Comparison of ENCODE assay signal across 9 cellular contexts in the genomic region with DNA sequence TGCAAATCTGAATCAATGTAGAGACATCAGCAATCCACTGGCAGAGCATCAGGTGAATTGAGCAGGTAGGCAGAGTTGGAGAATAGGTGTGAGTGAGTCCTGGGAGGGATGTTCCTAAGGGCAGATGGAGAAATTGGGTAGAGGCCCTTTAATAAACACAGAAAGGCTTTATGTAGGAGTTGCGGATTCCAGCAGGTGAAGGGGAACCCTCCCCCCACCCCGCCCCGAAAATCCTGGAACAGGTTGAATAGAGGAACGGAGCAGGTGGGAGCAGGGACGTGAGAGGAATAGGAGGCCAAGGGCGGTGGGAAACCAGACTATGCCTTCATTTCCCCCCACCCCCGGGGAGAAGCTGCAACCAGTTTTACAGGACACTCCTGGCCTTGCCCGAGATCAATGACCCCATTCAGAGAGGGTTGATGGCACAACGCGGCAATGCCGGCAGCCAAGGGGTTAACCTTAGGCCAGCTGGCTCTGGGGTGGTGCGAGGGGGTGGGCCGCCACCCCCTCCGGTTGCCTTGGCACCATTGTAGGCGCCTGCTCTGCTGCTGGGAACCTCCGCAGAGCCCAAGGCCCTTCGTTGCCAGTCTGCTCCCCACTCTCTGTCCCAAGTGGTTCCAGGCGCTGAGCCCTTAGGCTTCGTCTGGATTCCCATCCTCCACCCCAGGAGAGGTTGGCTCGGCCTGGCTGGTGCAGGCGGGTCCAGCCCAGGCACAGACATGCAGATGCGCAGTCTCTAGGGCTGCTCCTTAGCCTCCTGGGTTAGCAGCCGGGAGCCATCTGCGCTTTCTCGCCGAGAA. TPM values are rescaled to one million over a fixed set of nuclear protein-coding genes. Genes with fewer than 3 reads are reported as not detected.
DNase-seq lines count a peak whose midpoint lies in the region; ATAC-seq, FAIRE-seq and TF ChIP-seq lines count a peak whose summit lies in the region.
"Had no signal": no experiment of that assay in that cellular context is flagged by ENCODE, and none has a peak within 500 bp of the region (broad histone marks: within the 10 kb centered on the region; RNA-seq: fewer than 3 reads in every experiment).

No MANE protein-coding gene starts in this region.

- peak; percentile 53 for ATAC-seq in stimulated activated effector memory CD8-positive, alpha-beta T cell treated with anti-CD3 and anti-CD28 coated beads, Interleukin-12 subunit alpha, Interleukin-12 subunit beta, amount 100 ng/mL, for 72 hours

- H3K4me3 Mint-ChIP-seq in stimulated activated effector memory CD8-positive, alpha-beta T cell treated with anti-CD3 and anti-CD28 coated beads, Interleukin-12 subunit alpha, Interleukin-12 subunit beta, amount 100 ng/mL, for 72 hours: peak overlapping the region; percentile 32

- TF ChIP-seq POLR2A in lower leg skin (IDR thresholded peaks at IDR 0.05): no peak

- TF ChIP-seq CTCF in keratinocyte (optimal IDR thresholded peaks at IDR 0.05 in 1 of 3, IDR thresholded peaks at IDR 0.05 in 1 of 3, conservative IDR thresholded peaks at IDR 0.05 in 1 of 3; ENCODE audit: extremely low read depth in 1 of 3, insufficient read depth in 2 of 3, low read length in 3 of 3) (no peak), lower leg skin (IDR thresholded peaks at IDR 0.05) (no peak)

- H3K4me1 ChIP-seq in keratinocyte (ENCODE audit: control insufficient read depth, extremely low read depth, insufficient read depth, low read length): peaks cover 12% of the 10 kb centered on the region

- dilution Hi-C loops in keratinocyte (cut with MboI; ENCODE audit: extremely low pct_ligation_motif_present, low sequenced_read_pairs): no loop called here

- intact Hi-C loops in lower leg skin (cut with DNase I; ENCODE audit: low total_unique reads): no loop called here

- H3K27me3 ChIP-seq in keratinocyte (ENCODE audit: control insufficient read depth, extremely low read depth, insufficient read depth, low read length): peaks cover 4% of the 10 kb centered on the region

- FAIRE-seq in keratinocyte (lab: Jason Lieb, UNC): no peak

- peak overlapping the region in 2 of 3 experiments; percentile 33 to 45 for H3K4me3 ChIP-seq in keratinocyte (ENCODE audit: control insufficient read depth in 2 of 3, extremely low read depth in 1 of 3, insufficient read depth in 2 of 3, low read depth in 1 of 3, low read length in 3 of 3)
- no peak overlapping the region for H3K4me3 ChIP-seq in lower leg skin (ENCODE audit: low read depth, poor library complexity, severe bottlenecking)

- H3K27ac ChIP-seq in keratinocyte (ENCODE audit: control insufficient read depth, insufficient read depth, low read length): no peak overlapping the region

- no peaks in the 10 kb centered on the region for H3K9me3 ChIP-seq in keratinocyte (ENCODE audit: control insufficient read depth, low read depth, low read length)

- no peaks in the 10 kb centered on the region for H3K9me3 Mint-ChIP-seq in stimulated activated effector memory CD8-positive, alpha-beta T cell treated with anti-CD3 and anti-CD28 coated beads, Interleukin-12 subunit alpha, Interleukin-12 subunit beta, amount 100 ng/mL, for 72 hours

- no peaks in the 10 kb centered on the region for H3K36me3 Mint-ChIP-seq in stimulated activated effector memory CD8-positive, alpha-beta T cell treated with anti-CD3 and anti-CD28 coated beads, Interleukin-12 subunit alpha, Interleukin-12 subunit beta, amount 100 ng/mL, for 72 hours

- peaks cover 34% of the 10 kb centered on the region for H3K4me1 Mint-ChIP-seq in stimulated activated effector memory CD8-positive, alpha-beta T cell treated with anti-CD3 and anti-CD28 coated beads, Interleukin-12 subunit alpha, Interleukin-12 subunit beta, amount 100 ng/mL, for 72 hours

- 0 to 9% methylated on average over 14 to 23 of the region's 26 CpGs for WGBS in lower leg skin, 2 donors

- no peak overlapping the region for H3K9ac ChIP-seq in keratinocyte (ENCODE audit: control insufficient read depth, extremely low read depth, insufficient read depth, low read length)

- in situ Hi-C loops in T47D (cut with HindIII; ENCODE audit: low pct_unique_long_range_greater_than_20kb, low sequenced_read_pairs): no loop called here

- H3K27ac Mint-ChIP-seq in stimulated activated effector memory CD8-positive, alpha-beta T cell treated with anti-CD3 and anti-CD28 coated beads, Interleukin-12 subunit alpha, Interleukin-12 subunit beta, amount 100 ng/mL, for 72 hours: no peak overlapping the region

- H3K79me2 ChIP-seq in keratinocyte (ENCODE audit: control insufficient read depth, insufficient read depth, low read length): no peaks in the 10 kb centered on the region

- H2AFZ ChIP-seq in keratinocyte (ENCODE audit: control insufficient read depth, low read length): no peak overlapping the region

- no peaks in the 10 kb centered on the region for H4K20me1 ChIP-seq in keratinocyte (ENCODE audit: control insufficient read depth, extremely low read depth, insufficient read depth, low read length)

- DNase-seq in ELF-1 (ENCODE audit: low read depth, low spot score) (peak; percentile 75), NCI-H2171 (lab: John Stamatoyannopoulos, UW) (peak; percentile 83), T47D (ENCODE audit: low read depth in 1 of 2, low spot score in 1 of 2) (peak; percentile 73 to 89), keratinocyte (ENCODE audit: low read depth, low spot score) (no peak), hepatic stellate cell (ENCODE audit: low spot score) (no peak), lower leg skin (ENCODE audit: low spot score in 2 of 2) (no peak)
- DNase-seq in stimulated activated effector memory CD8-positive, alpha-beta T cell treated with anti-CD3 and anti-CD28 coated beads, Interleukin-12 subunit alpha, Interleukin-12 subunit beta, amount 100 ng/mL, for 72 hours (ENCODE audit: low spot score in 2 of 2): no peak
- DNase-seq in effector CD8-positive, alpha-beta T cell (lab: John Stamatoyannopoulos, UW): no peak

- no peaks in the 10 kb centered on the region for H3K9me1 ChIP-seq in keratinocyte (ENCODE audit: control insufficient read depth, extremely low read depth, insufficient read depth, low read length)

- H3K36me3 ChIP-seq in keratinocyte (ENCODE audit: control insufficient read depth in 2 of 2, extremely low read depth in 1 of 2, insufficient read depth in 2 of 2, low read length in 2 of 2): no peaks in the 10 kb centered on the region

- H3K4me2 ChIP-seq in keratinocyte (ENCODE audit: control insufficient read depth, extremely low read depth, insufficient read depth, low read depth, low read length): peak overlapping the region; percentile 76

RNA-seq across cellular contexts. Expression of a gene that starts 0.8 kb away (rescaled TPM):
- polyA plus RNA-seq in keratinocyte: 1.1 to 3.7 TPM (median 1.6 TPM) in 3 replicates
- polyA plus RNA-seq in keratinocyte (2011; ENCODE audit: low read depth): 6.9 TPM
- 2.1 and 4.2 TPM in 2 replicates for polyA plus RNA-seq in keratinocyte (2011; cell fraction: cytosol; rRNA removed)
- 7.4 and 9.3 TPM in 2 replicates for polyA plus RNA-seq in keratinocyte (2011; cell fraction: nucleus; rRNA removed)
- polyA plus RNA-seq in keratinocyte (2012; ENCODE audit: low replicate concordance): 1.1 and 13.2 TPM in 2 replicates
- polyA minus RNA-seq in keratinocyte: 1.6 to 3.3 TPM (median 2.2 TPM) in 3 replicates
- polyA minus RNA-seq in keratinocyte (2011; cell fraction: cytosol; rRNA and poly(A)+ RNA removed): 3.3 TPM
- 2.4 and 2.7 TPM in 2 replicates for polyA minus RNA-seq in keratinocyte (2011; cell fraction: nucleus; rRNA and poly(A)+ RNA removed)
- 10 to 100 TPM; 12.6 to 29.5 (median 17.1) TPM for total RNA-seq in lower leg skin

RNA-seq across cellular contexts. Expression of a gene that starts 17.0 kb away (rescaled TPM):
- polyA plus RNA-seq in keratinocyte: 108 to 170 TPM (median 149 TPM) in 3 replicates
- 47.7 TPM for polyA plus RNA-seq in keratinocyte (2011; ENCODE audit: low read depth)
- 86.8 and 178 TPM in 2 replicates for polyA plus RNA-seq in keratinocyte (2011; cell fraction: cytosol; rRNA removed)
- 160 and 203 TPM in 2 replicates for polyA plus RNA-seq in keratinocyte (2011; cell fraction: nucleus; rRNA removed)
- polyA plus RNA-seq in keratinocyte (2012; ENCODE audit: low replicate concordance): 183 and 186 TPM in 2 replicates
- polyA minus RNA-seq in keratinocyte: 72.4 to 219 TPM (median 104 TPM) in 3 replicates
- 169 TPM for polyA minus RNA-seq in keratinocyte (2011; cell fraction: cytosol; rRNA and poly(A)+ RNA removed)
- 47.5 and 57.8 TPM in 2 replicates for polyA minus RNA-seq in keratinocyte (2011; cell fraction: nucleus; rRNA and poly(A)+ RNA removed)
- total RNA-seq in lower leg skin: 100 to 1,000 TPM in 1 of 4 donors, 10 to 100 TPM in 3; 73.4 to 113 (median 90.0) TPM

RNA-seq across cellular contexts. Expression of a gene that starts 37.5 kb away (rescaled TPM):
- polyA plus RNA-seq in keratinocyte: 179 to 316 TPM (median 274 TPM) in 3 replicates
- polyA plus RNA-seq in keratinocyte (2011; ENCODE audit: low read depth): 101 TPM
- polyA plus RNA-seq in keratinocyte (2011; cell fraction: cytosol; rRNA removed): 328 and 700 TPM in 2 replicates
- polyA plus RNA-seq in keratinocyte (2011; cell fraction: nucleus; rRNA removed): 1,175 and 2,003 TPM in 2 replicates
- 414 and 541 TPM in 2 replicates for polyA plus RNA-seq in keratinocyte (2012; ENCODE audit: low replicate concordance)
- 269 to 862 TPM (median 302 TPM) in 3 replicates for polyA minus RNA-seq in keratinocyte
- polyA minus RNA-seq in keratinocyte (2011; cell fraction: cytosol; rRNA and poly(A)+ RNA removed): 973 TPM
- 1,084 and 1,350 TPM in 2 replicates for polyA minus RNA-seq in keratinocyte (2011; cell fraction: nucleus; rRNA and poly(A)+ RNA removed)
- 100 to 1,000 TPM; 272 to 295 (median 283) TPM for total RNA-seq in lower leg skin

RNA-seq across cellular contexts. Expression of a gene that starts 39.7 kb away (rescaled TPM):
- 0.06 TPM in 1 of 3 replicates, not detected in the others for polyA plus RNA-seq in keratinocyte
- not detected for polyA plus RNA-seq in keratinocyte (2011; ENCODE audit: low read depth)
- polyA plus RNA-seq in keratinocyte (2011; cell fraction: cytosol; rRNA removed): not detected in 2 replicates
- polyA plus RNA-seq in keratinocyte (2011; cell fraction: nucleus; rRNA removed): not detected in 2 replicates
- polyA plus RNA-seq in keratinocyte (2012; ENCODE audit: low replicate concordance): not detected in 2 replicates
- polyA minus RNA-seq in keratinocyte: not detected in 3 replicates
- not detected for polyA minus RNA-seq in keratinocyte (2011; cell fraction: cytosol; rRNA and poly(A)+ RNA removed)
- polyA minus RNA-seq in keratinocyte (2011; cell fraction: nucleus; rRNA and poly(A)+ RNA removed): not detected in 2 replicates
- total RNA-seq in lower leg skin: 1 to 10 TPM in 1 of 4 donors, not detected in 3; 2.4 TPM
- total RNA-seq: T-helper 2 cell treated with Interferon-gamma antibody and Interleukin-4, amounts not matched to agents 100 ng/mL and 5 ng/mL, for 36 hours had no signal

RNA-seq across cellular contexts. Expression of a gene that starts 56.1 kb away (rescaled TPM):
- 0.35 to 0.95 TPM (median 0.37 TPM) in 3 replicates for polyA plus RNA-seq in keratinocyte
- polyA plus RNA-seq in keratinocyte (2011; ENCODE audit: low read depth): not detected
- 0.28 and 0.84 TPM in 2 replicates for polyA plus RNA-seq in keratinocyte (2011; cell fraction: cytosol; rRNA removed)
- polyA plus RNA-seq in keratinocyte (2011; cell fraction: nucleus; rRNA removed): 0.94 and 1.6 TPM in 2 replicates
- polyA plus RNA-seq in keratinocyte (2012; ENCODE audit: low replicate concordance): 0.72 and 1.0 TPM in 2 replicates
- 0.38 to 1.7 TPM (median 0.53 TPM) in 3 replicates for polyA minus RNA-seq in keratinocyte
- 0.58 TPM for polyA minus RNA-seq in keratinocyte (2011; cell fraction: cytosol; rRNA and poly(A)+ RNA removed)
- polyA minus RNA-seq in keratinocyte (2011; cell fraction: nucleus; rRNA and poly(A)+ RNA removed): 2.1 and 2.6 TPM in 2 replicates
- total RNA-seq in lower leg skin: 1 to 10 TPM in 3 of 4 donors, under 1 TPM in 1; 0.95 to 2.8 (median 2.4) TPM

Comparison
In these comparisons a context has a peak if more than half of its experiments do, and no peak if none do; other contexts are left out.
1. DNase-seq: peak in ELF-1 (single experiment), NCI-H2171 (single experiment) and T47D (2 of 2); none in keratinocyte (single experiment), stimulated activated effector memory CD8-positive, alpha-beta T cell treated with anti-CD3 and anti-CD28 coated beads, Interleukin-12 subunit alpha, Interleukin-12 subunit beta, amount 100 ng/mL, for 72 hours (0 of 2), effector CD8-positive, alpha-beta T cell (single experiment), hepatic stellate cell (single experiment) and lower leg skin (0 of 2).